Comparison of ENCODE assay signal across 12 cellular contexts in genomic region chr11:3939651-3940190, GRCh38.
DNase-seq lines count a peak whose midpoint lies in the region; ATAC-seq and TF ChIP-seq lines count a peak whose summit lies in the region.
"Had no signal": no experiment of that assay in that cellular context is flagged by ENCODE, and none has a peak within 500 bp of the region (broad histone marks: within the 10 kb centered on the region; RNA-seq: fewer than 3 reads in every experiment).

No MANE protein-coding gene starts in this region.

- POLR2A ChIA-PET in CD4-positive, alpha-beta memory T cell (lab: Charles Lee; ENCODE audit: partially characterized antibody) = interaction anchor here (1.5 to 2.9 kb wide), 2 partner anchors 9 to 85 kb away, joined by 4 to 13 read pairs; partner anchors contain the start of gene STIM1

- no peak for DNase-seq in CD4-positive, alpha-beta memory T cell
- DNase-seq in RPMI7951 (ENCODE audit: low read depth) (peak; percentile 46), fibroblast of lung (ENCODE audit: low read depth in 2 of 2) (peak; percentile 76 to 85), psoas muscle (no peak), middle frontal gyrus (ENCODE audit: extremely low spot score, low spot score) (no peak), NCI-H345 treated with DMSO at 0.1 percent for 48 hours (lab: John Stamatoyannopoulos, UW; ENCODE audit: unreplicated experiment) (no peak)
- DNase-seq in stimulated activated naive CD4-positive, alpha-beta T cell treated with Interleukin-2 at 50 U/mL for 16 hours (lab: John Stamatoyannopoulos, UW) = no peak
- DNase-seq: islet precursor cell had no signal

- peaks cover 6 to 8% of the 10 kb centered on the region in 2 donors for H3K36me3 Mint-ChIP-seq in CD4-positive, alpha-beta memory T cell

- H3K4me3 Mint-ChIP-seq in CD4-positive, alpha-beta memory T cell = peak overlapping the region in 2 of 8 donors; percentile 6 to 27

- CTCF ChIA-PET in CD4-positive, alpha-beta memory T cell (lab: Charles Lee; ENCODE audit: partially characterized antibody) = interaction anchor here (0.6 to 4.4 kb wide), 5 partner anchors 19 to 133 kb away, joined by 3 to 32 read pairs (median 9); partner anchors contain the start of gene STIM1

- no peak overlapping the region for H3K9ac ChIP-seq in fibroblast of lung (ENCODE audit: insufficient read depth, low read length)
- H3K9ac ChIP-seq: parathyroid adenoma had no signal

- no peak overlapping the region for H2AFZ ChIP-seq in fibroblast of lung (ENCODE audit: low read length)
- H2AFZ ChIP-seq: parathyroid adenoma had no signal

- H3K79me2 ChIP-seq in fibroblast of lung (ENCODE audit: control insufficient read depth, insufficient read depth, low read length) = no peaks in the 10 kb centered on the region

- peak overlapping the region; percentile 25 to 84 (median 77) for H3K27ac Mint-ChIP-seq in CD4-positive, alpha-beta memory T cell

- no peaks in the 10 kb centered on the region for H4K20me1 ChIP-seq in fibroblast of lung (ENCODE audit: control insufficient read depth, extremely low read depth, insufficient read depth, low read length)

- no peaks in the 10 kb centered on the region for H3K9me3 ChIP-seq in CD4-positive, alpha-beta memory T cell (ENCODE audit: control insufficient read depth in 1 of 2, low read length in 2 of 2)
- no peaks in the 10 kb centered on the region for H3K9me3 ChIP-seq in fibroblast of lung (ENCODE audit: control insufficient read depth, insufficient read depth, low read depth, low read length)
- no peaks in the 10 kb centered on the region for H3K9me3 ChIP-seq in psoas muscle

- no peaks in the 10 kb centered on the region for H3K27me3 Mint-ChIP-seq in CD4-positive, alpha-beta memory T cell

- H3K4me3 ChIP-seq in CD4-positive, alpha-beta memory T cell (ENCODE audit: low read length in 2 of 2) = no peak overlapping the region
- H3K4me3 ChIP-seq in fibroblast of lung (replicated peaks in 1 of 4; ENCODE audit: control extremely low read depth in 1 of 4, insufficient read depth in 1 of 4, low read depth in 3 of 4, low read length in 4 of 4) (peak overlapping the region in 1 of 4 experiments; percentile 21), psoas muscle (no peak overlapping the region)

- H3K27ac ChIP-seq in CD4-positive, alpha-beta memory T cell (ENCODE audit: low read depth, low read length) = no peak overlapping the region
- H3K27ac ChIP-seq in fibroblast of lung (ENCODE audit: insufficient read depth, low read length) (peak overlapping the region; percentile 57), psoas muscle (peak overlapping the region; percentile 52)
- H3K27ac ChIP-seq: parathyroid adenoma had no signal

- peaks cover 70% of the 10 kb centered on the region for H3K4me1 ChIP-seq in CD4-positive, alpha-beta memory T cell (ENCODE audit: insufficient read depth, low read length)
- H3K4me1 ChIP-seq in fibroblast of lung (ENCODE audit: control insufficient read depth, extremely low read depth, insufficient read depth, low read length) (peaks cover 2% of the 10 kb centered on the region), psoas muscle (peaks cover 78% of the 10 kb centered on the region)

- no peaks in the 10 kb centered on the region for H3K27me3 ChIP-seq in CD4-positive, alpha-beta memory T cell (ENCODE audit: insufficient read depth, low read length)
- no peaks in the 10 kb centered on the region for H3K27me3 ChIP-seq in fibroblast of lung (ENCODE audit: control insufficient read depth, insufficient read depth, low read length)
- H3K27me3 ChIP-seq in psoas muscle (ENCODE audit: insufficient read depth in 3 of 3, low read length in 2 of 3) = no peaks in the 10 kb centered on the region

- ATAC-seq in psoas muscle = no peak
- ATAC-seq in GM21737 (IDR thresholded peaks at IDR 0.05; ENCODE audit: unreplicated experiment) = no peak
- ATAC-seq: activated CD4-positive, CD25-positive, alpha-beta regulatory T cell treated with anti-CD3 and anti-CD28 coated beads, Interleukin-2, amount 50 U/mL, for 24 hours; HepG2 had no signal

- peaks cover 63 to 85% (median 75%) of the 10 kb centered on the region in 4 donors for H3K4me1 Mint-ChIP-seq in CD4-positive, alpha-beta memory T cell

- intact Hi-C loops in CD4-positive, alpha-beta memory T cell (cut with micrococcal nuclease) = loop anchor here (10.0 kb wide), 1 partner anchor 55 kb away; no protein-coding TSS in a partner anchor
- intact Hi-C loops in psoas muscle (cut with DNase I) = no loop called here

- peak overlapping the region; percentile 51 for H3K4me2 ChIP-seq in fibroblast of lung (ENCODE audit: extremely low read depth, insufficient read depth, low read length)

- no peak for TF ChIP-seq CTCF in fibroblast of lung (conservative IDR thresholded peaks at IDR 0.05 in 1 of 2, IDR thresholded peaks at IDR 0.05 in 1 of 2; ENCODE audit: low read depth in 1 of 2, low read length in 2 of 2)
- no peak for TF ChIP-seq CTCF in psoas muscle (IDR thresholded peaks at IDR 0.05)

- 40 to 67% (median 46%) methylated on average over 2 of the region's 2 CpGs for WGBS in psoas muscle, 3 donors

- H3K9me3 Mint-ChIP-seq in CD4-positive, alpha-beta memory T cell = no peaks in the 10 kb centered on the region

- no peaks in the 10 kb centered on the region for H3K36me3 ChIP-seq in CD4-positive, alpha-beta memory T cell (ENCODE audit: insufficient read depth, low read length)
- no peaks in the 10 kb centered on the region for H3K36me3 ChIP-seq in fibroblast of lung (ENCODE audit: control insufficient read depth, insufficient read depth, low read length)
- no peaks in the 10 kb centered on the region for H3K36me3 ChIP-seq in psoas muscle (ENCODE audit: insufficient read depth in 1 of 2, low read depth in 1 of 2)

Comparison
In these comparisons a context has a peak if more than half of its experiments do, and no peak if none do; other contexts are left out.
1. DNase-seq: peak in RPMI7951 (single experiment) and fibroblast of lung (2 of 2); none in CD4-positive, alpha-beta memory T cell (0 of 5), psoas muscle (0 of 2), stimulated activated naive CD4-positive, alpha-beta T cell treated with Interleukin-2 at 50 U/mL for 16 hours (single experiment), middle frontal gyrus (single experiment) and NCI-H345 treated with DMSO at 0.1 percent for 48 hours (single experiment).